1 cellular context compared by ENCODE assay signal in the genomic region with DNA sequence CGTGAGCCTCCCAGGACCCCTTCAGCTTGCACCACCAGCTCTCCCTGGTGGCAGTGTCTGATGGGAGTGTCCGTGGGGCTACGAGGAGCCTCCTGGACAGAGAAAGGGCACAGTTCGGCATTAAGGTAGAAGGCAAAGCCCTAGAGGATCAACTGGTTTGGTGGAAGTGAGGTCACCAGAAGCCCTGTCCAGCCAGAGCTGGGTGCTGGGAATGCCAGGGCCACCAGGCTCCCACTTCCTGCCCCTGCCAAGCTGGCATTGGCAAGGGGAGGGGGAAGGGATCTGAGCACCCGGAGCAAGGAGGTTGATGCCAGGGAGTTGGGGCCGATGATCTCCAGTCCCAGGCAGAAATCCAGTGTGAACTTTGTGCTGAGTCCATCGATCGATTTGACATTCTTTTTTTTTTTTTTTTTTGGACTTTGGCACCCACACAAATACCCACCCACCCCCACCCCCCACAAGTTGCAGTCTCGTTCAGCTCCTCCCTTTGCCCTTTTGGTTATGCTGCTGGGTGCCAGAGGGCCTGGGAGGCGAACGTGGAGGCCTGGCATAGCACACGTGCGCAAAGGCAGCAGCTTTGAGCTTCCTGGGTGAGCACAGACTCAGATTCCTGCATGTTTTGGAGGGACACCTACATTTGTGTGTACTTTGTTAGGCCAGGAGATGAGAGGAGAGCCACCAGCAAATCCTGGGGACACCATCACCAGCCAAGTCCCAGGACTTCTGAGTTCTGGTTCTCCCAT.
A peak's percentile ranks its signal among the peaks of the same experiment; 100 is the strongest.
TF ChIP-seq lines count a peak whose summit lies in the region.

No MANE protein-coding gene starts in this region.

TF ChIP-seq in HepG2, 621 proteins besides CTCF, POLR2A, EP300 and RAD21 (continued from another document and continues in another):
- TF ChIP-seq, protein P1, sequence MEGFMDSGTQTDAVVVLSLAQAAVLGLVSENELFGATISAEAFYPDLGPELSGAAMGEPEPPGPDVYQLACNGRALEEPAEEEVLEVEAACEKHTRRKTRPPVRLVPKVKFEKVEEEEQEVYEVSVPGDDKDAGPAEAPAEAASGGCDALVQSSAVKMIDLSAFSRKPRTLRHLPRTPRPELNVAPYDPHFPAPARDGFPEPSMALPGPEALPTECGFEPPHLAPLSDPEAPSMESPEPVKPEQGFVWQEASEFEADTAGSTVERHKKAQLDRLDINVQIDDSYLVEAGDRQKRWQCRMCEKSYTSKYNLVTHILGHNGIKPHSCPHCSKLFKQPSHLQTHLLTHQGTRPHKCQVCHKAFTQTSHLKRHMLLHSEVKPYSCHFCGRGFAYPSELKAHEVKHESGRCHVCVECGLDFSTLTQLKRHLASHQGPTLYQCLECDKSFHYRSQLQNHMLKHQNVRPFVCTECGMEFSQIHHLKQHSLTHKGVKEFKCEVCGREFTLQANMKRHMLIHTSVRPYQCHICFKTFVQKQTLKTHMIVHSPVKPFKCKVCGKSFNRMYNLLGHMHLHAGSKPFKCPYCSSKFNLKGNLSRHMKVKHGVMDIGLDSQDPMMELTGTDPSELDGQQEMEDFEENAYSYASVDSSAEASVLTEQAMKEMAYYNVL (CRISPR knock-in tag; IDR thresholded peaks at IDR 0.05; ENCODE audit: borderline replicate concordance): peak; percentile 86; the same call in 1 of the 2 replicates
- TF ChIP-seq AKAP8 (CRISPR knock-in tag; IDR thresholded peaks at IDR 0.05) (peak; percentile 88; the same call in 1 of the 2 replicates), SMC3 (IDR thresholded peaks at IDR 0.05; ENCODE audit: low read length) (0 out of 2 replicates have a peak, but pooled peaks have one; percentile 7), GABPA (IDR thresholded peaks at IDR 0.05; ENCODE audit: low read depth, low read length) (no peak), GABPA (CRISPR knock-in tag; IDR thresholded peaks at IDR 0.05; ENCODE audit: low read depth) (0 out of 2 replicates have a peak, but pooled peaks have one; percentile 10), ZNF317 (CRISPR knock-in tag; IDR thresholded peaks at IDR 0.05) (peak; percentile 81), ZKSCAN8 (CRISPR knock-in tag; IDR thresholded peaks at IDR 0.05; ENCODE audit: borderline replicate concordance) (peak; percentile 78), ZNF230 (CRISPR knock-in tag; IDR thresholded peaks at IDR 0.05) (no peak), ZNF432 (CRISPR knock-in tag; IDR thresholded peaks at IDR 0.05; ENCODE audit: borderline replicate concordance) (no peak; the same call in 1 of the 2 replicates), SP2 (CRISPR knock-in tag; IDR thresholded peaks at IDR 0.05) (no peak; the same call in 1 of the 2 replicates), RORA (CRISPR knock-in tag; IDR thresholded peaks at IDR 0.05) (no peak), PHF5A (CRISPR knock-in tag; IDR thresholded peaks at IDR 0.05; ENCODE audit: low read depth, unreplicated experiment) (peak; percentile 75), SMAD9 (CRISPR knock-in tag; IDR thresholded peaks at IDR 0.05) (0 out of 2 replicates have a peak, but pooled peaks have one; percentile 67), FOXA1 (IDR thresholded peaks at IDR 0.05) (no peak), FOXA1 (CRISPR knock-in tag; IDR thresholded peaks at IDR 0.05) (no peak), EED (CRISPR knock-in tag; IDR thresholded peaks at IDR 0.05) (peak; percentile 25; the same call in 1 of the 2 replicates), DMAP1 (CRISPR knock-in tag; IDR thresholded peaks at IDR 0.05) (no peak; the same call in 1 of the 2 replicates), GTF2F1 (IDR thresholded peaks at IDR 0.05; ENCODE audit: low read length) (no peak), SPEN (CRISPR knock-in tag; IDR thresholded peaks at IDR 0.05; ENCODE audit: low read depth) (peak; percentile 82), KDM5B (CRISPR knock-in tag; IDR thresholded peaks at IDR 0.05; ENCODE audit: borderline replicate concordance) (peak; percentile 81; the same call in 1 of the 2 replicates), ZNF724P (CRISPR knock-in tag; IDR thresholded peaks at IDR 0.05; ENCODE audit: borderline replicate concordance) (peak; percentile 62; the same call in 1 of the 2 replicates), ZBTB1 (CRISPR knock-in tag; IDR thresholded peaks at IDR 0.05; ENCODE audit: borderline replicate concordance) (no peak), ZNF713 (CRISPR knock-in tag; IDR thresholded peaks at IDR 0.05) (no peak), ZNF570 (CRISPR knock-in tag; IDR thresholded peaks at IDR 0.05; ENCODE audit: borderline replicate concordance) (no peak), ONECUT2 (CRISPR knock-in tag; IDR thresholded peaks at IDR 0.05) (peak; percentile 100), ZNF775 (CRISPR knock-in tag; IDR thresholded peaks at IDR 0.05; ENCODE audit: borderline replicate concordance) (no peak; the same call in 1 of the 2 replicates), REXO4 (CRISPR knock-in tag; IDR thresholded peaks at IDR 0.05; ENCODE audit: borderline replicate concordance) (0 out of 2 replicates have a peak, but pooled peaks have one; percentile 11), ZNF761 (CRISPR knock-in tag; conservative IDR thresholded peaks at IDR 0.05) (no peak), TOE1 (CRISPR knock-in tag; IDR thresholded peaks at IDR 0.05) (peak; percentile 31; the same call in 1 of the 2 replicates)
- TF ChIP-seq, protein P2, sequence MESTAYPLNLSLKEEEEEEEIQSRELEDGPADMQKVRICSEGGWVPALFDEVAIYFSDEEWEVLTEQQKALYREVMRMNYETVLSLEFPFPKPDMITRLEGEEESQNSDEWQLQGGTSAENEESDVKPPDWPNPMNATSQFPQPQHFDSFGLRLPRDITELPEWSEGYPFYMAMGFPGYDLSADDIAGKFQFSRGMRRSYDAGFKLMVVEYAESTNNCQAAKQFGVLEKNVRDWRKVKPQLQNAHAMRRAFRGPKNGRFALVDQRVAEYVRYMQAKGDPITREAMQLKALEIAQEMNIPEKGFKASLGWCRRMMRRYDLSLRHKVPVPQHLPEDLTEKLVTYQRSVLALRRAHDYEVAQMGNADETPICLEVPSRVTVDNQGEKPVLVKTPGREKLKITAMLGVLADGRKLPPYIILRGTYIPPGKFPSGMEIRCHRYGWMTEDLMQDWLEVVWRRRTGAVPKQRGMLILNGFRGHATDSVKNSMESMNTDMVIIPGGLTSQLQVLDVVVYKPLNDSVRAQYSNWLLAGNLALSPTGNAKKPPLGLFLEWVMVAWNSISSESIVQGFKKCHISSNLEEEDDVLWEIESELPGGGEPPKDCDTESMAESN (CRISPR knock-in tag; conservative IDR thresholded peaks at IDR 0.05): peak; percentile 86
- TF ChIP-seq, protein P3, sequence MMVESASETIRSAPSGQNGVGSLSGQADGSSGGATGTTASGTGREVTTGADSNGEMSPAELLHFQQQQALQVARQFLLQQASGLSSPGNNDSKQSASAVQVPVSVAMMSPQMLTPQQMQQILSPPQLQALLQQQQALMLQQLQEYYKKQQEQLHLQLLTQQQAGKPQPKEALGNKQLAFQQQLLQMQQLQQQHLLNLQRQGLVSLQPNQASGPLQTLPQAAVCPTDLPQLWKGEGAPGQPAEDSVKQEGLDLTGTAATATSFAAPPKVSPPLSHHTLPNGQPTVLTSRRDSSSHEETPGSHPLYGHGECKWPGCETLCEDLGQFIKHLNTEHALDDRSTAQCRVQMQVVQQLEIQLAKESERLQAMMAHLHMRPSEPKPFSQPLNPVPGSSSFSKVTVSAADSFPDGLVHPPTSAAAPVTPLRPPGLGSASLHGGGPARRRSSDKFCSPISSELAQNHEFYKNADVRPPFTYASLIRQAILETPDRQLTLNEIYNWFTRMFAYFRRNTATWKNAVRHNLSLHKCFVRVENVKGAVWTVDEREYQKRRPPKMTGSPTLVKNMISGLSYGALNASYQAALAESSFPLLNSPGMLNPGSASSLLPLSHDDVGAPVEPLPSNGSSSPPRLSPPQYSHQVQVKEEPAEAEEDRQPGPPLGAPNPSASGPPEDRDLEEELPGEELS (CRISPR knock-in tag; IDR thresholded peaks at IDR 0.05): peak; percentile 89
- TF ChIP-seq, protein P4, sequence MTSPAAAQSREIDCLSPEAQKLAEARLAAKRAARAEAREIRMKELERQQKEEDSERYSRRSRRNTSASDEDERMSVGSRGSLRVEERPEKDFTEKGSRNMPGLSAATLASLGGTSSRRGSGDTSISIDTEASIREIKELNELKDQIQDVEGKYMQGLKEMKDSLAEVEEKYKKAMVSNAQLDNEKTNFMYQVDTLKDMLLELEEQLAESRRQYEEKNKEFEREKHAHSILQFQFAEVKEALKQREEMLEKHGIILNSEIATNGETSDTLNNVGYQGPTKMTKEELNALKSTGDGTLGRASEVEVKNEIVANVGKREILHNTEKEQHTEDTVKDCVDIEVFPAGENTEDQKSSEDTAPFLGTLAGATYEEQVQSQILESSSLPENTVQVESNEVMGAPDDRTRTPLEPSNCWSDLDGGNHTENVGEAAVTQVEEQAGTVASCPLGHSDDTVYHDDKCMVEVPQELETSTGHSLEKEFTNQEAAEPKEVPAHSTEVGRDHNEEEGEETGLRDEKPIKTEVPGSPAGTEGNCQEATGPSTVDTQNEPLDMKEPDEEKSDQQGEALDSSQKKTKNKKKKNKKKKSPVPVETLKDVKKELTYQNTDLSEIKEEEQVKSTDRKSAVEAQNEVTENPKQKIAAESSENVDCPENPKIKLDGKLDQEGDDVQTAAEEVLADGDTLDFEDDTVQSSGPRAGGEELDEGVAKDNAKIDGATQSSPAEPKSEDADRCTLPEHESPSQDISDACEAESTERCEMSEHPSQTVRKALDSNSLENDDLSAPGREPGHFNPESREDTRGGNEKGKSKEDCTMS (CRISPR knock-in tag; conservative IDR thresholded peaks at IDR 0.05): no peak
- TF ChIP-seq, protein P5, sequence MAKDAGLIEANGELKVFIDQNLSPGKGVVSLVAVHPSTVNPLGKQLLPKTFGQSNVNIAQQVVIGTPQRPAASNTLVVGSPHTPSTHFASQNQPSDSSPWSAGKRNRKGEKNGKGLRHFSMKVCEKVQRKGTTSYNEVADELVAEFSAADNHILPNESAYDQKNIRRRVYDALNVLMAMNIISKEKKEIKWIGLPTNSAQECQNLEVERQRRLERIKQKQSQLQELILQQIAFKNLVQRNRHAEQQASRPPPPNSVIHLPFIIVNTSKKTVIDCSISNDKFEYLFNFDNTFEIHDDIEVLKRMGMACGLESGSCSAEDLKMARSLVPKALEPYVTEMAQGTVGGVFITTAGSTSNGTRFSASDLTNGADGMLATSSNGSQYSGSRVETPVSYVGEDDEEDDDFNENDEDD (CRISPR knock-in tag; IDR thresholded peaks at IDR 0.05; ENCODE audit: borderline replicate concordance): peak; percentile 74
- TF ChIP-seq, protein P6, sequence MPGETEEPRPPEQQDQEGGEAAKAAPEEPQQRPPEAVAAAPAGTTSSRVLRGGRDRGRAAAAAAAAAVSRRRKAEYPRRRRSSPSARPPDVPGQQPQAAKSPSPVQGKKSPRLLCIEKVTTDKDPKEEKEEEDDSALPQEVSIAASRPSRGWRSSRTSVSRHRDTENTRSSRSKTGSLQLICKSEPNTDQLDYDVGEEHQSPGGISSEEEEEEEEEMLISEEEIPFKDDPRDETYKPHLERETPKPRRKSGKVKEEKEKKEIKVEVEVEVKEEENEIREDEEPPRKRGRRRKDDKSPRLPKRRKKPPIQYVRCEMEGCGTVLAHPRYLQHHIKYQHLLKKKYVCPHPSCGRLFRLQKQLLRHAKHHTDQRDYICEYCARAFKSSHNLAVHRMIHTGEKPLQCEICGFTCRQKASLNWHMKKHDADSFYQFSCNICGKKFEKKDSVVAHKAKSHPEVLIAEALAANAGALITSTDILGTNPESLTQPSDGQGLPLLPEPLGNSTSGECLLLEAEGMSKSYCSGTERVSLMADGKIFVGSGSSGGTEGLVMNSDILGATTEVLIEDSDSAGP (CRISPR knock-in tag; IDR thresholded peaks at IDR 0.05; ENCODE audit: borderline replicate concordance): peak; percentile 92
- TF ChIP-seq, protein P7, sequence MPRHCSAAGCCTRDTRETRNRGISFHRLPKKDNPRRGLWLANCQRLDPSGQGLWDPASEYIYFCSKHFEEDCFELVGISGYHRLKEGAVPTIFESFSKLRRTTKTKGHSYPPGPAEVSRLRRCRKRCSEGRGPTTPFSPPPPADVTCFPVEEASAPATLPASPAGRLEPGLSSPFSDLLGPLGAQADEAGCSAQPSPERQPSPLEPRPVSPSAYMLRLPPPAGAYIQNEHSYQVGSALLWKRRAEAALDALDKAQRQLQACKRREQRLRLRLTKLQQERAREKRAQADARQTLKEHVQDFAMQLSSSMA (CRISPR knock-in tag; IDR thresholded peaks at IDR 0.05): no peak
- TF ChIP-seq, protein P8, sequence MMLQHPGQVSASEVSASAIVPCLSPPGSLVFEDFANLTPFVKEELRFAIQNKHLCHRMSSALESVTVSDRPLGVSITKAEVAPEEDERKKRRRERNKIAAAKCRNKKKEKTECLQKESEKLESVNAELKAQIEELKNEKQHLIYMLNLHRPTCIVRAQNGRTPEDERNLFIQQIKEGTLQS (CRISPR knock-in tag; IDR thresholded peaks at IDR 0.05): no peak
- TF ChIP-seq, protein P9, sequence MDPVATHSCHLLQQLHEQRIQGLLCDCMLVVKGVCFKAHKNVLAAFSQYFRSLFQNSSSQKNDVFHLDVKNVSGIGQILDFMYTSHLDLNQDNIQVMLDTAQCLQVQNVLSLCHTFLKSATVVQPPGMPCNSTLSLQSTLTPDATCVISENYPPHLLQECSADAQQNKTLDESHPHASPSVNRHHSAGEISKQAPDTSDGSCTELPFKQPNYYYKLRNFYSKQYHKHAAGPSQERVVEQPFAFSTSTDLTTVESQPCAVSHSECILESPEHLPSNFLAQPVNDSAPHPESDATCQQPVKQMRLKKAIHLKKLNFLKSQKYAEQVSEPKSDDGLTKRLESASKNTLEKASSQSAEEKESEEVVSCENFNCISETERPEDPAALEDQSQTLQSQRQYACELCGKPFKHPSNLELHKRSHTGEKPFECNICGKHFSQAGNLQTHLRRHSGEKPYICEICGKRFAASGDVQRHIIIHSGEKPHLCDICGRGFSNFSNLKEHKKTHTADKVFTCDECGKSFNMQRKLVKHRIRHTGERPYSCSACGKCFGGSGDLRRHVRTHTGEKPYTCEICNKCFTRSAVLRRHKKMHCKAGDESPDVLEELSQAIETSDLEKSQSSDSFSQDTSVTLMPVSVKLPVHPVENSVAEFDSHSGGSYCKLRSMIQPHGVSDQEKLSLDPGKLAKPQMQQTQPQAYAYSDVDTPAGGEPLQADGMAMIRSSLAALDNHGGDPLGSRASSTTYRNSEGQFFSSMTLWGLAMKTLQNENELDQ (CRISPR knock-in tag; IDR thresholded peaks at IDR 0.05; ENCODE audit: borderline replicate concordance): no peak
- TF ChIP-seq, protein P10, sequence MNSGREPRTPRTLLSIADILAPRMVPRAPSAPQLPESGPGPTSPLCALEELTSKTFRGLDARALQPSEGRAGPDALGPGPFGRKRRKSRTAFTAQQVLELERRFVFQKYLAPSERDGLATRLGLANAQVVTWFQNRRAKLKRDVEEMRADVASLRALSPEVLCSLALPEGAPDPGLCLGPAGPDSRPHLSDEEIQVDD (CRISPR knock-in tag; IDR thresholded peaks at IDR 0.05; ENCODE audit: borderline replicate concordance): no peak
